9 cellular contexts compared by ENCODE assay signal in genomic region chr12:116406529-116406928, GRCh38.
DNase-seq lines count a peak whose midpoint lies in the region; ATAC-seq, FAIRE-seq and TF ChIP-seq lines count a peak whose summit lies in the region.
"Had no signal": no experiment of that assay in that cellular context is flagged by ENCODE, and none has a peak within 500 bp of the region (broad histone marks: within the 10 kb centered on the region; RNA-seq: fewer than 3 reads in every experiment).

No MANE protein-coding gene starts in this region.

- no peak overlapping the region for H2AFZ ChIP-seq in mesenchymal stem cell (ENCODE audit: low read depth, low read length)

- peak overlapping the region in 1 of 2 experiments; percentile 41 for H3K18ac ChIP-seq in mesenchymal stem cell (ENCODE audit: low read depth in 1 of 2, low read length in 2 of 2)

- no peak overlapping the region for H3K4ac ChIP-seq in mesenchymal stem cell (ENCODE audit: low read depth in 1 of 2, low read length in 2 of 2)

- H3K4me1 ChIP-seq in mesenchymal stem cell (ENCODE audit: control insufficient read depth, insufficient read depth, low read depth, low read length), result peaks cover 6% of the 10 kb centered on the region

- H3K4me3 ChIP-seq in bronchial epithelial cell (ENCODE audit: low read depth, low read length), result no peak overlapping the region
- no peak overlapping the region for H3K4me3 ChIP-seq in mesenchymal stem cell (ENCODE audit: insufficient read depth in 1 of 2, low read depth in 1 of 2, low read length in 2 of 2)

- no peak overlapping the region for H2BK5ac ChIP-seq in mesenchymal stem cell (ENCODE audit: low read depth, low read length, poor library complexity, severe bottlenecking)

- peak overlapping the region in 1 of 2 experiments; percentile 62 for H2BK12ac ChIP-seq in mesenchymal stem cell (ENCODE audit: low read length in 2 of 2)

- 8% methylated on average over 2 of the region's 3 CpGs for whole genome bisulfite sequencing in mesenchymal stem cell

- H2AK5ac ChIP-seq in mesenchymal stem cell (ENCODE audit: low read length, severe bottlenecking), result no peak overlapping the region

- H2BK15ac ChIP-seq in mesenchymal stem cell (ENCODE audit: low read depth, poor library complexity, severe bottlenecking), result peak overlapping the region; percentile 68

- no peak overlapping the region for H2BK120ac ChIP-seq in mesenchymal stem cell (ENCODE audit: low read depth, low read length)

- no peak overlapping the region for H3K23ac ChIP-seq in mesenchymal stem cell (ENCODE audit: low read length in 2 of 2)

- H3K27ac ChIP-seq in mesenchymal stem cell (ENCODE audit: low read length, poor library complexity, severe bottlenecking), result no peak overlapping the region

- H3K27me3 ChIP-seq in bronchial epithelial cell (ENCODE audit: control insufficient read depth, insufficient read depth, low read length), result no peaks in the 10 kb centered on the region
- no peaks in the 10 kb centered on the region for H3K27me3 ChIP-seq in mesenchymal stem cell (ENCODE audit: control insufficient read depth in 1 of 2, insufficient read depth in 1 of 2, low read length in 2 of 2)

- FAIRE-seq in bronchial epithelial cell (lab: Jason Lieb, UNC), result no peak
- FAIRE-seq: GM18507 had no signal

- TF ChIP-seq CTCF in bronchial epithelial cell (IDR thresholded peaks at IDR 0.05; ENCODE audit: insufficient read depth, low read length, severe bottlenecking), result no peak

- H3K9ac ChIP-seq in mesenchymal stem cell (ENCODE audit: low read length), result no peak overlapping the region

- H3K79me1 ChIP-seq in mesenchymal stem cell (replicated peaks; ENCODE audit: low read length, poor library complexity, severe bottlenecking), result no peaks in the 10 kb centered on the region

- H3K36me3 ChIP-seq in bronchial epithelial cell (ENCODE audit: control insufficient read depth, insufficient read depth, low read length) (no peaks in the 10 kb centered on the region), mesenchymal stem cell (ENCODE audit: control insufficient read depth in 1 of 2, insufficient read depth in 2 of 2, low read depth in 1 of 2, low read length in 2 of 2) (no peaks in the 10 kb centered on the region)

- no peak overlapping the region for H3K4me2 ChIP-seq in mesenchymal stem cell (ENCODE audit: low read length, poor library complexity, severe bottlenecking)

- no peak overlapping the region for H4K91ac ChIP-seq in mesenchymal stem cell (ENCODE audit: low read length)

- no peaks in the 10 kb centered on the region for H3K9me3 ChIP-seq in mesenchymal stem cell (ENCODE audit: control insufficient read depth, low read length)

- H3K14ac ChIP-seq in mesenchymal stem cell (ENCODE audit: low read length in 2 of 2), result no peak overlapping the region

- DNase-seq in Ammon's horn (ENCODE audit: low spot score), result peak; percentile 66
- DNase-seq in LHCN-M2 (ENCODE audit: low read depth), result peak; percentile 88
- DNase-seq in bronchial epithelial cell (ENCODE audit: low read depth), result peak; percentile 71
- DNase-seq in mesenchymal stem cell, result peak; percentile 93
- no peak for DNase-seq in DMS 273 treated with DMSO at 0.1 percent for 48 hours (lab: John Stamatoyannopoulos, UW)
- no peak for DNase-seq in stimulated activated CD4-positive, alpha-beta T cell treated with anti-CD3 and anti-CD28 coated beads, Interleukin-2, amount 100 ng/mL, for 48 hours
- DNase-seq in NCI-H1048 (lab: John Stamatoyannopoulos, UW), result no peak

- no peak for ATAC-seq in GM18870 (IDR thresholded peaks at IDR 0.05; ENCODE audit: unreplicated experiment)

- no peak overlapping the region for H4K8ac ChIP-seq in mesenchymal stem cell (ENCODE audit: low read length)

Comparison
In these comparisons a context has a peak if more than half of its experiments do, and no peak if none do; other contexts are left out.
1. DNase-seq: peak in Ammon's horn (single experiment), LHCN-M2 (single experiment), bronchial epithelial cell (single experiment) and mesenchymal stem cell (single experiment); none in DMS 273 treated with DMSO at 0.1 percent for 48 hours (single experiment), stimulated activated CD4-positive, alpha-beta T cell treated with anti-CD3 and anti-CD28 coated beads, Interleukin-2, amount 100 ng/mL, for 48 hours (0 of 2) and NCI-H1048 (single experiment).